Comparison of ENCODE assay signal across 9 cellular contexts in genomic region chr14:63045612-63046320, GRCh38. TPM values are rescaled to one million over a fixed set of nuclear protein-coding genes. Genes with fewer than 3 reads are reported as not detected.
DNase-seq lines count a peak whose midpoint lies in the region; ATAC-seq, FAIRE-seq and TF ChIP-seq lines count a peak whose summit lies in the region.
"Had no signal": no experiment of that assay in that cellular context is flagged by ENCODE, and none has a peak within 500 bp of the region (broad histone marks: within the 10 kb centered on the region; RNA-seq: fewer than 3 reads in every experiment).

No MANE protein-coding gene starts in this region.

- H3F3A ChIP-seq in PC-9 (ENCODE audit: insufficient read depth, low read depth) = no peaks in the 10 kb centered on the region; the same call in 1 of the 2 replicates

- no peaks in the 10 kb centered on the region for H3K9me2 ChIP-seq in PC-9 (ENCODE audit: insufficient read depth)

- H3K4me3 ChIP-seq in endothelial cell of umbilical vein (replicated peaks in 1 of 3; ENCODE audit: insufficient read depth in 1 of 3, low read depth in 1 of 3, low read length in 3 of 3) (no peak overlapping the region), PC-9 (no peak overlapping the region)

- peak overlapping the region; percentile 8 for H2AFZ ChIP-seq in endothelial cell of umbilical vein (ENCODE audit: low read depth, low read length)
- no peak overlapping the region for H2AFZ ChIP-seq in PC-9

- H3K4me1 ChIP-seq in endothelial cell of umbilical vein (ENCODE audit: control insufficient read depth, extremely low read depth, insufficient read depth, low read length) (no peaks in the 10 kb centered on the region), PC-9 (replicated peaks; ENCODE audit: insufficient read depth) (no peaks in the 10 kb centered on the region)

- ATAC-seq in omental fat pad (ENCODE audit: low FRiP score) (peak; percentile 68), left colon (no peak)

- dilution Hi-C loops in endothelial cell of umbilical vein (cut with MboI; ENCODE audit: extremely low pct_ligation_motif_present, low sequenced_read_pairs) = no loop called here

- FAIRE-seq in endothelial cell of umbilical vein (lab: Jason Lieb, UNC) = no peak
- FAIRE-seq: A204.1 had no signal

- BruUV-seq in endothelial cell of umbilical vein (replicated peaks; lab: Mats Ljungman, UMichigan) (no TSS peak), PC-9 (replicated peaks; lab: Mats Ljungman, UMichigan) (no TSS peak)

- no peak for TF ChIP-seq POLR2A in endothelial cell of umbilical vein (IDR thresholded peaks at IDR 0.05; ENCODE audit: low read depth, low read length)
- TF ChIP-seq POLR2A in erythroblast (IDR thresholded peaks at IDR 0.05; ENCODE audit: low read length) = no peak

- no peaks in the 10 kb centered on the region for H3K9me1 ChIP-seq in endothelial cell of umbilical vein (replicated peaks; ENCODE audit: control insufficient read depth, extremely low read depth, insufficient read depth, low read length)

- no peak overlapping the region for H3K9ac ChIP-seq in endothelial cell of umbilical vein (replicated peaks; ENCODE audit: extremely low read depth, insufficient read depth, low read length)

- H3K36me3 ChIP-seq in endothelial cell of umbilical vein (ENCODE audit: control insufficient read depth in 2 of 2, extremely low read depth in 1 of 2, insufficient read depth in 2 of 2, low read length in 2 of 2) = no peaks in the 10 kb centered on the region
- no peaks in the 10 kb centered on the region for H3K36me3 ChIP-seq in PC-9 (ENCODE audit: low read depth)

- no peaks in the 10 kb centered on the region for H4K20me1 ChIP-seq in endothelial cell of umbilical vein (replicated peaks; ENCODE audit: control insufficient read depth, extremely low read depth, insufficient read depth, low read length)
- no peaks in the 10 kb centered on the region for H4K20me1 ChIP-seq in PC-9 (ENCODE audit: insufficient read depth)

- H3K27me3 ChIP-seq in endothelial cell of umbilical vein (ENCODE audit: control insufficient read depth in 2 of 2, insufficient read depth in 2 of 2, low read length in 2 of 2) (peaks cover 53 to 79% of the 10 kb centered on the region in 2 experiments), PC-9 (ENCODE audit: insufficient read depth, low read depth) (no peaks in the 10 kb centered on the region)

- peak; percentile 58 for DNase-seq in DMS 273 (lab: John Stamatoyannopoulos, UW; ENCODE audit: unreplicated experiment)
- no peak for DNase-seq in DMS 273 treated with DMSO at 0.1 percent for 48 hours (lab: John Stamatoyannopoulos, UW)
- peak; percentile 16 for DNase-seq in NCI-H460 (ENCODE audit: extremely low read depth, low read depth)
- no peak for DNase-seq in endothelial cell of umbilical vein (ENCODE audit: low read depth, low spot score)
- no peak for DNase-seq in omental fat pad (ENCODE audit: low spot score)
- DNase-seq in erythroblast (lab: John Stamatoyannopoulos, UW) = no peak
- DNase-seq in left colon = no peak
- no peak for DNase-seq in PC-9

- H3K79me2 ChIP-seq in endothelial cell of umbilical vein (ENCODE audit: control insufficient read depth, insufficient read depth, low read length) = no peaks in the 10 kb centered on the region
- no peaks in the 10 kb centered on the region for H3K79me2 ChIP-seq in PC-9 (ENCODE audit: low read depth)

- H3K4me2 ChIP-seq in endothelial cell of umbilical vein (ENCODE audit: insufficient read depth, low read length) (no peak overlapping the region), PC-9 (no peak overlapping the region)

- POLR2A ChIA-PET in endothelial cell of umbilical vein (lab: Charles Lee) (interaction anchor here (0.7 kb wide), 1 partner anchor 158 kb away, joined by 3 read pairs; the partner anchor contains the start of gene RHOJ), PC-9 (lab: Charles Lee; ENCODE audit: unreplicated experiment) (no interaction called here)

- intact Hi-C loops in endothelial cell of umbilical vein (cut with micrococcal nuclease) = loop anchor here (10.0 kb wide), 1 partner anchor 259 kb away; no protein-coding TSS in a partner anchor
- intact Hi-C loops in left colon (cut with DNase I, micrococcal nuclease) = no loop called here
- intact Hi-C loops in PC-9 (cut with micrococcal nuclease; ENCODE audit: unreplicated experiment) = no loop called here

- H3K27ac ChIP-seq in endothelial cell of umbilical vein (ENCODE audit: insufficient read depth, low read depth, low read length) (no peak overlapping the region), PC-9 (no peak overlapping the region)

- CTCF ChIA-PET in endothelial cell of umbilical vein (lab: Charles Lee) (interaction anchor here (0.8 kb wide), 1 partner anchor 231 kb away, joined by 4 read pairs; no protein-coding TSS in a partner anchor), PC-9 (lab: Charles Lee) (no interaction called here)

- H3K9me3 ChIP-seq in endothelial cell of umbilical vein (replicated peaks; ENCODE audit: control insufficient read depth, insufficient read depth, low read length) = no peaks in the 10 kb centered on the region
- no peaks in the 10 kb centered on the region for H3K9me3 ChIP-seq in PC-9 (ENCODE audit: insufficient read depth, low read depth)

- TF ChIP-seq CTCF in endothelial cell of umbilical vein (IDR thresholded peaks at IDR 0.05; ENCODE audit: extremely low read depth in 1 of 2, insufficient read depth in 1 of 2, low read depth in 1 of 2, low read length in 2 of 2) = peak in 1 of 2 donors; percentile 3
- no peak for TF ChIP-seq CTCF in omental fat pad (IDR thresholded peaks at IDR 0.05)
- no peak for TF ChIP-seq CTCF in PC-9 (conservative IDR thresholded peaks at IDR 0.05)

TF ChIP-seq in endothelial cell of umbilical vein, 7 proteins besides CTCF, POLR2A, EP300 and RAD21:
- TF ChIP-seq EZH2 (IDR thresholded peaks at IDR 0.05; ENCODE audit: borderline replicate concordance, low read depth, low read length, severe bottlenecking) (peak; percentile 94), FOS (IDR thresholded peaks at IDR 0.05; ENCODE audit: borderline replicate concordance, insufficient read depth, low read length) (no peak)
TF ChIP-seq in endothelial cell of umbilical vein: peak in this region for 1.

RNA-seq across cellular contexts. Expression of gene KCNH5, which starts 0.5 kb away (rescaled TPM):
- total RNA-seq in NCI-H460 (2014; rRNA removed; shearing (Covaris generic)) = 3.5 and 4.1 TPM in 2 replicates
- 0.76 and 1.5 TPM in 2 replicates for polyA plus RNA-seq in NCI-H460 (2014; cell fraction: nucleus; rRNA removed)
- not detected in 2 replicates for total RNA-seq in endothelial cell of umbilical vein
- polyA plus RNA-seq in endothelial cell of umbilical vein = not detected in 2 replicates
- not detected in 2 replicates for polyA plus RNA-seq in endothelial cell of umbilical vein (2011; cell fraction: cytosol; rRNA removed)
- not detected in 2 replicates for polyA plus RNA-seq in endothelial cell of umbilical vein (2011; cell fraction: nucleus; rRNA removed)
- not detected in 2 replicates for polyA plus RNA-seq in endothelial cell of umbilical vein (2012)
- polyA minus RNA-seq in endothelial cell of umbilical vein = not detected in 2 replicates
- polyA minus RNA-seq in endothelial cell of umbilical vein (2011; cell fraction: cytosol; rRNA and poly(A)+ RNA removed) = 23.9 TPM
- 0.24 TPM in 1 of 2 replicates, not detected in the other for polyA minus RNA-seq in endothelial cell of umbilical vein (2011; cell fraction: nucleus; rRNA and poly(A)+ RNA removed)
- total RNA-seq in omental fat pad = 1 to 10 TPM in 3 of 4 donors, not detected in 1; 1.1 to 6.2 (median 1.1) TPM
- under 1 TPM in 1 of 2 donors, not detected in 1; 0.06 TPM for total RNA-seq in left colon
- total RNA-seq in PC-9 (2021) = 1.4 TPM in 2 replicates

Comparison
In these comparisons a context has a peak if more than half of its experiments do, and no peak if none do; other contexts are left out.
1. DNase-seq: peak in DMS 273 (single experiment) and NCI-H460 (single experiment); none in DMS 273 treated with DMSO at 0.1 percent for 48 hours (single experiment), endothelial cell of umbilical vein (single experiment), omental fat pad (single experiment), erythroblast (0 of 2), left colon (0 of 2) and PC-9 (0 of 2).